18 cellular contexts compared by ENCODE assay signal in the genomic region with DNA sequence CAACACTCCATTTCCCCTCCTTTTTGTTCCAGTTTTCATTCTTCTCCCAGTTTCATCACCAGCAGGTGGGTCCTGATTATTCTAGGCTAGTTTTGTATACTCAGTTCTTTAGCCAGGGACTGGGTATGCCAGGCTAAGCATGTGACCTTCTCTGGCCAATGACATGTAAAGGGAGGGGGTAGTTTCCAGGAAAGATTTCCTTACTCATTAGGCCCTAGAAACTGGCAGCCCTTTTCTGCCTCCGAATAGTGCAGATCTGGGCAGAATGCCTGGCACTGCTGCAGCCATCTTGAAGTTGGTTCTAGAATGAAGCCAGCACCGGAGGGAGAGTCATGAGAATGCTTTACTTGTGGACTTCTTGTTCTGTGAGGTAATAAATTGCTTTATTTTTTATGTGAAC.
"Had no signal": no experiment of that assay in that cellular context is flagged by ENCODE, and none has a peak within 500 bp of the region (broad histone marks: within the 10 kb centered on the region; RNA-seq: fewer than 3 reads in every experiment).

No MANE protein-coding gene starts in this region.

- H3K9me3 Mint-ChIP-seq: activated CD8-positive, alpha-beta T cell treated with anti-CD3 and anti-CD28 coated beads for 36 hours; activated naive CD4-positive, alpha-beta T cell treated with anti-CD3 and anti-CD28 coated beads, Interleukin-2, amount 50 U/mL, for 24 hours; activated T-cell treated with anti-CD3 and anti-CD28 coated beads, Interleukin-2, amount 50 U/mL, for 72 hours; activated T-helper 2 cell treated with anti-CD3 and anti-CD28 coated beads, Interferon-gamma antibody, Interleukin-2, Interleukin-4, amounts not matched to agents 10 μg/mL and 5 μg/mL and 100 μg/mL, durations not matched to agents 14 hours and 24 hours and 36 hours; IgD-negative memory B cell had no signal

- H3K4me3 Mint-ChIP-seq: activated CD8-positive, alpha-beta T cell treated with anti-CD3 and anti-CD28 coated beads for 36 hours; activated naive CD4-positive, alpha-beta T cell treated with anti-CD3 and anti-CD28 coated beads, Interleukin-2, amount 50 U/mL, for 24 hours; activated T-cell treated with anti-CD3 and anti-CD28 coated beads, Interleukin-2, amount 50 U/mL, for 72 hours; IgD-negative memory B cell had no signal

- H3K27ac Mint-ChIP-seq: activated CD8-positive, alpha-beta T cell treated with anti-CD3 and anti-CD28 coated beads for 36 hours; activated naive CD4-positive, alpha-beta T cell treated with anti-CD3 and anti-CD28 coated beads, Interleukin-2, amount 50 U/mL, for 24 hours; activated T-cell treated with anti-CD3 and anti-CD28 coated beads, Interleukin-2, amount 50 U/mL, for 72 hours; activated T-helper 2 cell treated with anti-CD3 and anti-CD28 coated beads, Interferon-gamma antibody, Interleukin-2, Interleukin-4, amounts not matched to agents 10 μg/mL and 5 μg/mL and 100 μg/mL, durations not matched to agents 14 hours and 24 hours and 36 hours; IgD-negative memory B cell had no signal

- ATAC-seq: activated CD4-positive, CD25-positive, alpha-beta regulatory T cell treated with anti-CD3 and anti-CD28 coated beads, Interleukin-2, amount 50 U/mL, for 24 hours; activated CD8-positive, alpha-beta T cell treated with anti-CD3 and anti-CD28 coated beads for 36 hours; activated T-cell treated with anti-CD3 and anti-CD28 coated beads, Interleukin-2, amount 50 U/mL, for 72 hours; PC-3 had no signal

- DNase-seq: activated CD4-positive, alpha-beta T cell treated with anti-CD3 and anti-CD28 coated beads for 4 hours; activated CD8-positive, alpha-beta memory T cell treated with anti-CD3 and anti-CD28 coated beads, Interleukin-2, amount 50 U/mL, for 4 hours; activated CD8-positive, alpha-beta T cell treated with anti-CD3 and anti-CD28 coated beads for 36 hours; activated gamma-delta T cell treated with Interleukin-2 at 50 U/mL for 16 hours; activated T-cell treated with anti-CD3 and anti-CD28 coated beads, Interleukin-2, amount 50 U/mL, for 72 hours; aorta; NCI-H1092; NCI-H2171; NCI-H2227 treated with DMSO at 0.1 percent for 48 hours; NCI-H69; PC-3; SIG-M5; T-helper 1 cell; WERI-Rb-1 had no signal

- H3K27me3 Mint-ChIP-seq: activated naive CD4-positive, alpha-beta T cell treated with anti-CD3 and anti-CD28 coated beads, Interleukin-2, amount 50 U/mL, for 24 hours; IgD-negative memory B cell had no signal

- H3K36me3 Mint-ChIP-seq: activated naive CD4-positive, alpha-beta T cell treated with anti-CD3 and anti-CD28 coated beads, Interleukin-2, amount 50 U/mL, for 24 hours had no signal

- H3K4me1 Mint-ChIP-seq: IgD-negative memory B cell had no signal
